In the genomic region with DNA sequence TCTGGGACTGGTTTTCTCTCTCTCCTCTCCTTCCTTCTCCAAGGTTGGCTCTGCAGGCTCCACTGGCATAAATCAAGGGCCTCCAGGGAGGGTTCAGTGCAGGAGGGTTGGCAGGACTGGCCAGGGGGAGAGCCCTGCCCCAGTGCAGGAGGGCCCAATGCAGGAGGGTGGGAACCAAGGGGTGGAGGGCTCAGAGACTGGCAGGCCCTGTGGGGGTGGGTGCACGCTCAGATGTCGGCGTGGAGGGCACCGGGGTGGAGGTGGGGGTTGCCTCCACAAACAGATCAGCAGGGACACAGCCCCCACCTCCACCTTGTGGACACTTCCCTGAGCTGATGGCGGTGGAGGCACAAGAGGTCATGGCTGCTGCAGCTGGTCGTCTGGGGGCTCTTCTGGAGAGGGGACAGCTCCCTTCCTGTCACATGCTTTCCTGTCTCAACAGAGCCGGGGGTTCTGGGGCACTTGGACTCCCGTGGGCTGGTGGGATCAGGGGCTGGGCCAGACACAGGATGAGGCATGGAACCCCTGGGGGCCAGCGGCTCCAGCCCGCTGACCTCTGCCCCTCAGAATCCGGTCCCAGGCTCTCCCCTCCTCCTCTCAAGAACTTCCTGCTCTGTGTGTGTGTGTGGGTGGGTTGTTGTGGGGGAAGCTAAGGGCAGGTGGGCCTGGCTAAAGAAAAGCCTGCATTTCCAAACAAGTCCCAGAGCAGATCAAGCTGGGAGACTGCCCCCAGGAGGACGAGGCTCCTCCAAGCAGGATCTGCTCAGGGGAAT, we compare ENCODE assay signal across 9 cellular contexts. TPM values are rescaled to one million over a fixed set of nuclear protein-coding genes. Genes with fewer than 3 reads are reported as not detected.
DNase-seq lines count a peak whose midpoint lies in the region; ATAC-seq, FAIRE-seq and TF ChIP-seq lines count a peak whose summit lies in the region.
"Had no signal": no experiment of that assay in that cellular context is flagged by ENCODE, and none has a peak within 500 bp of the region (broad histone marks: within the 10 kb centered on the region; RNA-seq: fewer than 3 reads in every experiment).

No MANE protein-coding gene starts in this region.

- peaks cover 6% of the 10 kb centered on the region; the same call in 1 of the 2 replicates for H3K79me1 ChIP-seq in H1 (ENCODE audit: low read depth, low read length)

- H2AK5ac ChIP-seq in H1 (ENCODE audit: low read depth, low read length): no peak overlapping the region; the same call in 1 of the 2 replicates

- peak overlapping the region; percentile 80 for H3K4me3 Mint-ChIP-seq in neural crest cell

- no peak overlapping the region for H3K23ac ChIP-seq in H1 (ENCODE audit: insufficient read length)

- H3K27ac Mint-ChIP-seq in neural crest cell (ENCODE audit: unreplicated experiment): peak overlapping the region; percentile 81

- no peaks in the 10 kb centered on the region for H3K9me2 ChIP-seq in DOHH2 (replicated peaks; ENCODE audit: control insufficient read depth, low read length)

- H3K27me3 ChIP-seq in DOHH2 (ENCODE audit: control insufficient read depth, low read length) (no peaks in the 10 kb centered on the region), H1 (replicated peaks in 1 of 4; ENCODE audit: control insufficient read depth in 3 of 4, extremely low read depth in 1 of 4, insufficient read depth in 3 of 4, low read length in 3 of 4) (no peaks in the 10 kb centered on the region)

- H3K4me1 Mint-ChIP-seq in neural crest cell: peaks cover 37% of the 10 kb centered on the region

- peak in 1 of 2 experiments; percentile 21; a peak in 1 of 3 replicates for TF ChIP-seq EP300 in H1 (IDR thresholded peaks at IDR 0.05; ENCODE audit: borderline replicate concordance in 1 of 2, low read depth in 2 of 2, low read length in 2 of 2)

- FAIRE-seq in H1 (lab: Jason Lieb, UNC): no peak

- no peak for TF ChIP-seq POLR2A in H1 (IDR thresholded peaks at IDR 0.05; ENCODE audit: control extremely low read depth in 1 of 2, low read depth in 2 of 2, low read length in 2 of 2)

- H3K23me2 ChIP-seq in H1 (ENCODE audit: low read depth, low read length): peaks cover 8% of the 10 kb centered on the region; the same call in 1 of the 2 replicates

- H4K91ac ChIP-seq in H1 (replicated peaks; ENCODE audit: insufficient read length, low read length): peak overlapping the region; percentile 89

- H3K18ac ChIP-seq in H1 (ENCODE audit: extremely low read depth, low read length): peak overlapping the region; percentile 75

- H2BK20ac ChIP-seq in H1 (ENCODE audit: low read length): peak overlapping the region; percentile 80; the same call in 1 of the 2 replicates

- H3K14ac ChIP-seq in H1 (ENCODE audit: insufficient read length): no peak overlapping the region

- H3K79me2 ChIP-seq in DOHH2 (ENCODE audit: control insufficient read depth, low read length) (peaks cover 6% of the 10 kb centered on the region), H1 (ENCODE audit: control insufficient read depth in 1 of 2, insufficient read depth in 2 of 2, low read length in 2 of 2) (peaks cover 0 to 5% of the 10 kb centered on the region in 2 experiments; a peak in 1 of 4 replicates)

- H3K36me3 ChIP-seq in DOHH2 (ENCODE audit: control insufficient read depth, low read length): peaks cover 14% of the 10 kb centered on the region
- peaks cover 0 to 17% (median 0%) of the 10 kb centered on the region in 4 experiments; a peak in 1 of 8 replicates for H3K36me3 ChIP-seq in H1 (ENCODE audit: control insufficient read depth in 2 of 4, insufficient read depth in 4 of 4, low read length in 3 of 4)

- CTCF ChIA-PET in H1 (lab: Charles Lee; ENCODE audit: partially characterized antibody): interaction anchor here (0.7 to 3.6 kb wide), 18 partner anchors 10 to 315 kb away, joined by 3 to 18 read pairs (median 4); no protein-coding TSS in a partner anchor

- TF ChIP-seq RAD21 in H1 (IDR thresholded peaks at IDR 0.05 in 1 of 2, conservative IDR thresholded peaks at IDR 0.05 in 1 of 2; ENCODE audit: low read depth in 2 of 2, low read length in 2 of 2): peak; percentile 51 to 61; a peak in 3 of 4 replicates

- H2AFZ ChIP-seq in H1 (ENCODE audit: low read length): no peak overlapping the region

- 0 out of 2 replicates have a peak overlapping the region, but pooled peaks have one; percentile 10 for H3K4me2 ChIP-seq in DOHH2 (ENCODE audit: low read length)
- peak overlapping the region; percentile 31 to 52; a peak in 3 of 4 replicates for H3K4me2 ChIP-seq in H1 (ENCODE audit: insufficient read depth in 1 of 2, low read depth in 2 of 2, low read length in 2 of 2)

- H3K36me3 Mint-ChIP-seq in neural crest cell (ENCODE audit: low read depth): peaks cover 2% of the 10 kb centered on the region

- H3K4me3 ChIP-seq in DOHH2 (ENCODE audit: low read length) (no peak overlapping the region), H1 (ENCODE audit: extremely low read depth in 1 of 4, insufficient read depth in 2 of 4, low read depth in 3 of 4, low read length in 4 of 4) (peak overlapping the region in 2 of 4 experiments; percentile 14 to 29; a peak in 3 of 8 replicates)

- no peaks in the 10 kb centered on the region for H3F3A ChIP-seq in DOHH2 (ENCODE audit: control insufficient read depth, insufficient read depth)

- H4K8ac ChIP-seq in H1 (ENCODE audit: extremely low read depth, insufficient read depth, low read length): peak overlapping the region; percentile 68

- DNase-seq in OCI-M1 (lab: John Stamatoyannopoulos, UW) (peak; percentile 58), H1 (ENCODE audit: low read depth in 1 of 2, low spot score in 2 of 2) (peak in 1 of 2 experiments; percentile 67), neural crest cell (ENCODE audit: low read depth, low spot score) (no peak), D341Med (ENCODE audit: low spot score) (no peak), medulla oblongata (ENCODE audit: extremely low spot score) (no peak)

- no peak overlapping the region for H3K56ac ChIP-seq in H1 (replicated peaks; ENCODE audit: insufficient read length, low read depth, low read length)

- H2BK12ac ChIP-seq in H1 (ENCODE audit: low read depth, low read length): peak overlapping the region; percentile 68; the same call in 1 of the 2 replicates

- H2BK5ac ChIP-seq in H1 (ENCODE audit: low read depth, low read length): peak overlapping the region; percentile 91; the same call in 1 of the 2 replicates

- peaks cover 2% of the 10 kb centered on the region for H3K27me3 Mint-ChIP-seq in neural crest cell (ENCODE audit: low read depth)
- H3K27me3 Mint-ChIP-seq: IgD-negative memory B cell had no signal

- H3K4me1 ChIP-seq in DOHH2 (ENCODE audit: control insufficient read depth, low read length): peaks cover 17% of the 10 kb centered on the region
- peaks cover 7 to 49% (median 43%) of the 10 kb centered on the region in 4 experiments for H3K4me1 ChIP-seq in H1 (replicated peaks in 1 of 4; ENCODE audit: control insufficient read depth in 3 of 4, insufficient read depth in 4 of 4, low read length in 3 of 4)

- H2BK15ac ChIP-seq in H1 (ENCODE audit: low read length): peak overlapping the region; percentile 81; the same call in 1 of the 2 replicates

- WGBS in H1 (ENCODE audit: extremely low coverage in 1 of 2, insufficient coverage in 1 of 2, insufficient read length in 1 of 2, insufficient replicate concordance in 2 of 2, low coverage in 1 of 2, low lambda C conversion rate in 2 of 2, missing lambda C conversion rate in 1 of 2), 2 experiments: 22% methylated on average over 12 of the region's 12 CpGs; no CpG with 5 or more reads in 1 of the 2 experiments

- no peak overlapping the region; a peak in 1 of 7 replicates for H3K9ac ChIP-seq in H1 (replicated peaks in 1 of 4; ENCODE audit: extremely low read depth in 1 of 4, low read depth in 3 of 4, low read length in 3 of 4)

- ATAC-seq in GM19463 (IDR thresholded peaks at IDR 0.05; ENCODE audit: unreplicated experiment): no peak
- ATAC-seq in GM21825 (IDR thresholded peaks at IDR 0.05; ENCODE audit: unreplicated experiment): no peak

- POLR2A ChIA-PET in H1 (lab: Charles Lee; ENCODE audit: partially characterized antibody): interaction anchor here (0.6 to 1.3 kb wide), 8 partner anchors 12 to 200 kb away, joined by 3 to 5 read pairs (median 3); a partner anchor contains a TSS

- no peak overlapping the region for H2BK120ac ChIP-seq in H1 (replicated peaks; ENCODE audit: low read depth, low read length)

- TF ChIP-seq CTCF in DOHH2 (IDR thresholded peaks at IDR 0.05; ENCODE audit: low read depth, low read length, poor library complexity, severe bottlenecking) (no peak), H1 (IDR thresholded peaks at IDR 0.05; ENCODE audit: control extremely low read depth in 1 of 3, insufficient read depth in 1 of 3, low read depth in 1 of 3, low read length in 3 of 3) (peak; percentile 36 to 58 (median 54)), neural crest cell (conservative IDR thresholded peaks at IDR 0.05) (peak; percentile 28)

- H4K5ac ChIP-seq in H1 (ENCODE audit: insufficient read length, low read depth, low read length): peak overlapping the region; percentile 47

- H4K20me1 ChIP-seq in DOHH2 (ENCODE audit: control insufficient read depth, insufficient read depth, low read depth, low read length) (peaks cover 3% of the 10 kb centered on the region; the same call in 1 of the 2 replicates), H1 (replicated peaks in 1 of 2; ENCODE audit: control insufficient read depth in 1 of 2, insufficient read depth in 2 of 2, low read length in 2 of 2) (peaks cover 0 to 4% of the 10 kb centered on the region in 2 experiments)

- no peak overlapping the region for H3K27ac ChIP-seq in DOHH2 (ENCODE audit: low read depth, low read length)
- no peak overlapping the region; the same call in 1 of the 2 replicates for H3K27ac ChIP-seq in H1 (ENCODE audit: low read depth, low read length)

- no peaks in the 10 kb centered on the region for H3K9me3 Mint-ChIP-seq in neural crest cell
- H3K9me3 Mint-ChIP-seq: IgD-negative memory B cell had no signal

- H3K9me3 ChIP-seq in DOHH2 (ENCODE audit: control insufficient read depth, insufficient read depth, low read length) (no peaks in the 10 kb centered on the region), H1 (ENCODE audit: insufficient read depth in 2 of 2, low read depth in 1 of 2, low read length in 1 of 2) (no peaks in the 10 kb centered on the region)

- H3K4ac ChIP-seq in H1 (replicated peaks; ENCODE audit: insufficient read length, low read depth, low read length): peak overlapping the region; percentile 57

RNA-seq across cellular contexts. Expression of a gene that starts 2.7 kb away (rescaled TPM):
- total RNA-seq in H1 (2021; fragmentation: NEBNext Ultra II Directional; extraction: Animal tissue kit (Norgen Biotek cat#: 25700)): not detected in 2 replicates
- polyA plus RNA-seq in H1 (2011; rRNA removed): 0.05 TPM in 1 of 2 replicates, not detected in the other
- polyA plus RNA-seq in H1 (2011; cell fraction: cytosol; rRNA removed): not detected
- polyA plus RNA-seq in H1 (2011; cell fraction: nucleus; rRNA removed): not detected
- not detected in 4 replicates for polyA plus RNA-seq in H1 (2012, experiment 1 of 2)
- polyA plus RNA-seq in H1 (2012, experiment 2 of 2): not detected
- polyA plus RNA-seq in H1 (2013, experiment 1 of 2): not detected
- polyA plus RNA-seq in H1 (2013, experiment 2 of 2): not detected
- not detected in 2 replicates for polyA minus RNA-seq in H1 (2011; rRNA and poly(A)+ RNA removed)
- not detected for polyA minus RNA-seq in H1 (2011; cell fraction: cytosol; rRNA and poly(A)+ RNA removed)
- polyA minus RNA-seq in H1 (2011; cell fraction: nucleus; rRNA and poly(A)+ RNA removed): not detected
- total RNA-seq in neural crest cell: not detected in 2 replicates

RNA-seq across cellular contexts. Expression of a gene that starts 6.5 kb away (rescaled TPM):
- 77.1 and 78.1 TPM in 2 replicates for total RNA-seq in H1 (2021; fragmentation: NEBNext Ultra II Directional; extraction: Animal tissue kit (Norgen Biotek cat#: 25700))
- polyA plus RNA-seq in H1 (2011; rRNA removed): 80.2 and 96.5 TPM in 2 replicates
- 101 TPM for polyA plus RNA-seq in H1 (2011; cell fraction: cytosol; rRNA removed)
- polyA plus RNA-seq in H1 (2011; cell fraction: nucleus; rRNA removed): 124 TPM
- 61.9 to 82.8 TPM (median 77.6 TPM) in 4 replicates for polyA plus RNA-seq in H1 (2012, experiment 1 of 2)
- 87.8 TPM for polyA plus RNA-seq in H1 (2012, experiment 2 of 2)
- polyA plus RNA-seq in H1 (2013, experiment 1 of 2): 57.0 TPM
- 55.6 TPM for polyA plus RNA-seq in H1 (2013, experiment 2 of 2)
- 52.5 and 67.0 TPM in 2 replicates for polyA minus RNA-seq in H1 (2011; rRNA and poly(A)+ RNA removed)
- 78.2 TPM for polyA minus RNA-seq in H1 (2011; cell fraction: cytosol; rRNA and poly(A)+ RNA removed)
- 31.7 TPM for polyA minus RNA-seq in H1 (2011; cell fraction: nucleus; rRNA and poly(A)+ RNA removed)
- 57.4 and 58.2 TPM in 2 replicates for total RNA-seq in neural crest cell

RNA-seq across cellular contexts. Expression of a gene that starts 27.5 kb away (rescaled TPM):
- 21.1 and 22.4 TPM in 2 replicates for total RNA-seq in H1 (2021; fragmentation: NEBNext Ultra II Directional; extraction: Animal tissue kit (Norgen Biotek cat#: 25700))
- polyA plus RNA-seq in H1 (2011; rRNA removed): 6.4 and 10.7 TPM in 2 replicates
- 8.6 TPM for polyA plus RNA-seq in H1 (2011; cell fraction: cytosol; rRNA removed)
- polyA plus RNA-seq in H1 (2011; cell fraction: nucleus; rRNA removed): 14.3 TPM
- 8.5 to 11.4 TPM (median 10.9 TPM) in 4 replicates for polyA plus RNA-seq in H1 (2012, experiment 1 of 2)
- polyA plus RNA-seq in H1 (2012, experiment 2 of 2): 11.3 TPM
- polyA plus RNA-seq in H1 (2013, experiment 1 of 2): 7.1 TPM
- 7.8 TPM for polyA plus RNA-seq in H1 (2013, experiment 2 of 2)
- 32.8 and 34.9 TPM in 2 replicates for polyA minus RNA-seq in H1 (2011; rRNA and poly(A)+ RNA removed)
- 22.2 TPM for polyA minus RNA-seq in H1 (2011; cell fraction: cytosol; rRNA and poly(A)+ RNA removed)
- polyA minus RNA-seq in H1 (2011; cell fraction: nucleus; rRNA and poly(A)+ RNA removed): 18.9 TPM
- 23.7 and 23.8 TPM in 2 replicates for total RNA-seq in neural crest cell

RNA-seq across cellular contexts. Expression of a gene that starts 36.3 kb away (rescaled TPM):
- 31.2 and 32.8 TPM in 2 replicates for total RNA-seq in H1 (2021; fragmentation: NEBNext Ultra II Directional; extraction: Animal tissue kit (Norgen Biotek cat#: 25700))
- 19.2 and 25.0 TPM in 2 replicates for polyA plus RNA-seq in H1 (2011; rRNA removed)
- polyA plus RNA-seq in H1 (2011; cell fraction: cytosol; rRNA removed): 22.5 TPM
- polyA plus RNA-seq in H1 (2011; cell fraction: nucleus; rRNA removed): 27.7 TPM
- polyA plus RNA-seq in H1 (2012, experiment 1 of 2): 21.6 to 26.2 TPM (median 23.4 TPM) in 4 replicates
- 21.6 TPM for polyA plus RNA-seq in H1 (2012, experiment 2 of 2)
- polyA plus RNA-seq in H1 (2013, experiment 1 of 2): 15.5 TPM
- polyA plus RNA-seq in H1 (2013, experiment 2 of 2): 16.2 TPM
- polyA minus RNA-seq in H1 (2011; rRNA and poly(A)+ RNA removed): 25.3 and 25.7 TPM in 2 replicates
- polyA minus RNA-seq in H1 (2011; cell fraction: cytosol; rRNA and poly(A)+ RNA removed): 19.9 TPM
- polyA minus RNA-seq in H1 (2011; cell fraction: nucleus; rRNA and poly(A)+ RNA removed): 13.3 TPM
- total RNA-seq in neural crest cell: 46.9 and 47.3 TPM in 2 replicates
